Comparison of ENCODE assay signal across 23 cellular contexts in genomic region chr7:28263622-28264266, GRCh38.
"Had no signal": no experiment of that assay in that cellular context is flagged by ENCODE, and none has a peak within 500 bp of the region (broad histone marks: within the 10 kb centered on the region; RNA-seq: fewer than 3 reads in every experiment).

No MANE protein-coding gene starts in this region.

- H3K27ac ChIP-seq: breast epithelium, WERI-Rb-1 had no signal

- ATAC-seq: activated CD4-positive, CD25-positive, alpha-beta regulatory T cell treated with anti-CD3 and anti-CD28 coated beads, Interleukin-2, amount 50 U/mL, for 24 hours; activated CD8-positive, alpha-beta T cell treated with anti-CD3 and anti-CD28 coated beads for 36 hours; T-cell had no signal

- H3K4me1 ChIP-seq: breast epithelium had no signal

- H3K9me3 ChIP-seq: breast epithelium had no signal

- H3K36me3 ChIP-seq: breast epithelium, WERI-Rb-1 had no signal

- H3K4me3 ChIP-seq: breast epithelium had no signal

- DNase-seq: activated CD4-positive, alpha-beta T cell treated with anti-CD3 and anti-CD28 coated beads for 4 hours; activated CD8-positive, alpha-beta memory T cell treated with anti-CD3 and anti-CD28 coated beads, Interleukin-2, amount 50 U/mL, for 48 hours; activated CD8-positive, alpha-beta T cell treated with anti-CD3 and anti-CD28 coated beads for 36 hours; activated naive CD4-positive, alpha-beta T cell; activated T-cell treated with anti-CD3 and anti-CD28 coated beads, Interleukin-2, amount 50 U/mL, for 1 hour; aorta; caudate nucleus; Kasumi-1; KBM-7; MV-4-11; NCI-H1092 treated with DMSO at 0.1 percent for 48 hours; NCI-H1417 treated with DMSO at 0.1 percent for 48 hours; NCI-H1694; NCI-H2029; NCI-H2107; NCI-H446; NCI-H524; SIG-M5; T-cell; T-helper 2 cell; WERI-Rb-1 had no signal
